ENCODE assay signal across 17 cellular contexts in the genomic region with DNA sequence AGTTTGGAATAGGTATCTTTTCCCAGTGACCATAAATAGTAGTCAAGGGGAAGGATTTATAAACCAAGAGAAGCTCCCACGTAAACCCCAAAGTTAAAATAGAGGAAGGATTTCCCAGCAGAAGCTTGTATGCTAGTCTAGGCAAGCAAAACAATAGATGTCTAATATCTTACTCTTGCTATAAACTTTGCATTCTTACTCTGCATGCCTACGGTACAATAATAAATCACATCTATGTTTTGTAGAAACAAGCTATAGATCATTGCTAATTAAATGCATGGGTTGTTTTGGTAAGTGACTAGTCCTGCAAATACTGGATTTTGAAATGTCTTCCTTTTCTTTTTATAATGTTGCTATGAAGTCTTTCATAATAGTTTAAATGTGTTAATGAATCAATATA.
DNase-seq lines count a peak whose midpoint lies in the region; ATAC-seq and TF ChIP-seq lines count a peak whose summit lies in the region.
"Had no signal": no experiment of that assay in that cellular context is flagged by ENCODE, and none has a peak within 500 bp of the region (broad histone marks: within the 10 kb centered on the region; RNA-seq: fewer than 3 reads in every experiment).

No MANE protein-coding gene starts in this region.

- CTCF ChIA-PET in MCF 10A (lab: Yijun Ruan, JAX), result interaction anchor here (0.6 to 1.1 kb wide), 3 partner anchors 12 to 195 kb away, joined by 3 read pairs; no protein-coding TSS in a partner anchor
- CTCF ChIA-PET in mammary epithelial cell (lab: Charles Lee; ENCODE audit: low non-redundant PET), result interaction anchor here (0.6 kb wide), 2 partner anchors 199 to 594 kb away, joined by 4 read pairs; no protein-coding TSS in a partner anchor

- ATAC-seq in foreskin keratinocyte (peak; percentile 68), gastroesophageal sphincter (no peak)
- ATAC-seq: HCT116 had no signal

- H3K27ac Mint-ChIP-seq in MCF 10A (ENCODE audit: low read depth, unreplicated experiment), result peak overlapping the region; percentile 67
- H3K27ac Mint-ChIP-seq: CD8-positive, alpha-beta memory T cell had no signal

- H3K79me2 ChIP-seq in mammary epithelial cell (ENCODE audit: insufficient read depth, low read length) (no peaks in the 10 kb centered on the region), smooth muscle cell (ENCODE audit: low read depth) (no peaks in the 10 kb centered on the region)

- DNase-seq in MCF 10A (ENCODE audit: unreplicated experiment), result peak; percentile 19
- no peak for DNase-seq in breast epithelium (ENCODE audit: low spot score in 2 of 2)
- peak; percentile 91 for DNase-seq in mammary epithelial cell
- peak; percentile 96 to 97 for DNase-seq in foreskin keratinocyte
- no peak for DNase-seq in smooth muscle cell (lab: John Stamatoyannopoulos, UW; ENCODE audit: unreplicated experiment)
- DNase-seq in NCI-H1417 treated with DMSO at 0.1 percent for 48 hours (lab: John Stamatoyannopoulos, UW), result no peak
- DNase-seq in ACHN, result no peak
- DNase-seq: AML-193; Caco-2; CD8-positive, alpha-beta memory T cell; DND-41; GDM1; GOT3 had no signal

- H3K36me3 ChIP-seq in breast epithelium (no peaks in the 10 kb centered on the region), mammary epithelial cell (ENCODE audit: insufficient read depth, low read length) (no peaks in the 10 kb centered on the region), smooth muscle cell (ENCODE audit: low read depth) (no peaks in the 10 kb centered on the region), gastroesophageal sphincter (no peaks in the 10 kb centered on the region)
- H3K36me3 ChIP-seq: BLaER1 had no signal

- 0% methylated on average over 2 of the region's 2 CpGs for WGBS in mammary epithelial cell (ENCODE audit: low coverage, missing lambda C conversion rate)
- 87% methylated on average over 2 of the region's 2 CpGs for WGBS in smooth muscle cell (ENCODE audit: low lambda C conversion rate)
- 82 to 83% methylated on average over 2 of the region's 2 CpGs for WGBS in gastroesophageal sphincter (ENCODE audit: low coverage in 1 of 2), 2 donors

- TF ChIP-seq POLR2A in breast epithelium (IDR thresholded peaks at IDR 0.05), result no peak
- TF ChIP-seq POLR2A in gastroesophageal sphincter (IDR thresholded peaks at IDR 0.05), result no peak

- H4K20me1 ChIP-seq in mammary epithelial cell (ENCODE audit: insufficient read depth, low read length) (no peaks in the 10 kb centered on the region), smooth muscle cell (ENCODE audit: low read depth) (no peaks in the 10 kb centered on the region)
- H4K20me1 ChIP-seq: BLaER1 had no signal

- H3K4me3 Mint-ChIP-seq in MCF 10A (ENCODE audit: unreplicated experiment), result no peak overlapping the region
- H3K4me3 Mint-ChIP-seq: CD8-positive, alpha-beta memory T cell had no signal

- no peaks in the 10 kb centered on the region for H3K9me3 Mint-ChIP-seq in MCF 10A (ENCODE audit: unreplicated experiment)

- POLR2A ChIA-PET in MCF 10A (lab: Yijun Ruan, JAX), result interaction anchor here (0.9 to 2.7 kb wide), 8 partner anchors 10 to 535 kb away, joined by 3 to 18 read pairs (median 5); no protein-coding TSS in a partner anchor

- H3K9me3 ChIP-seq in breast epithelium (no peaks in the 10 kb centered on the region), mammary epithelial cell (replicated peaks; ENCODE audit: insufficient read depth, low read length) (peaks cover 2% of the 10 kb centered on the region), smooth muscle cell (replicated peaks; ENCODE audit: low read depth) (no peaks in the 10 kb centered on the region), gastroesophageal sphincter (no peaks in the 10 kb centered on the region)
- H3K9me3 ChIP-seq: BLaER1, Caco-2 had no signal

- H3K4me2 ChIP-seq in mammary epithelial cell (ENCODE audit: insufficient read depth, low read depth, low read length) (peak overlapping the region; percentile 59), smooth muscle cell (no peak overlapping the region)
- H3K4me2 ChIP-seq: BLaER1 had no signal

- H2AFZ ChIP-seq in mammary epithelial cell (ENCODE audit: low read depth, low read length) (no peak overlapping the region), smooth muscle cell (ENCODE audit: low read depth) (no peak overlapping the region)

- no peak for TF ChIP-seq CTCF in MCF 10A (IDR thresholded peaks at IDR 0.05; ENCODE audit: unreplicated experiment)
- no peak for TF ChIP-seq CTCF in breast epithelium (IDR thresholded peaks at IDR 0.05)
- TF ChIP-seq CTCF in mammary epithelial cell (conservative IDR thresholded peaks at IDR 0.05 in 1 of 2, IDR thresholded peaks at IDR 0.05 in 1 of 2; ENCODE audit: extremely low read depth in 1 of 2, insufficient read depth in 1 of 2, low read depth in 1 of 2, low read length in 2 of 2), result no peak
- no peak for TF ChIP-seq CTCF in foreskin keratinocyte (conservative IDR thresholded peaks at IDR 0.05)
- TF ChIP-seq CTCF in smooth muscle cell (IDR thresholded peaks at IDR 0.05; ENCODE audit: borderline replicate concordance, insufficient read depth, poor library complexity, severe bottlenecking), result no peak
- no peak for TF ChIP-seq CTCF in gastroesophageal sphincter (IDR thresholded peaks at IDR 0.05)

- no peaks in the 10 kb centered on the region for H3K4me1 ChIP-seq in breast epithelium
- peaks cover 54% of the 10 kb centered on the region for H3K4me1 ChIP-seq in mammary epithelial cell (ENCODE audit: insufficient read depth, low read length)
- peaks cover 49% of the 10 kb centered on the region for H3K4me1 ChIP-seq in foreskin keratinocyte
- H3K4me1 ChIP-seq in smooth muscle cell (ENCODE audit: low read depth), result peaks cover 9% of the 10 kb centered on the region
- H3K4me1 ChIP-seq in gastroesophageal sphincter, result no peaks in the 10 kb centered on the region
- H3K4me1 ChIP-seq: BLaER1, Caco-2 had no signal

- BruUV-seq in MCF 10A (replicated peaks; lab: Mats Ljungman, UMichigan) (no TSS peak), mammary epithelial cell (replicated peaks; lab: Mats Ljungman, UMichigan) (no TSS peak)

- H3K4me1 Mint-ChIP-seq in MCF 10A (ENCODE audit: insufficient read depth, unreplicated experiment), result peaks cover 12% of the 10 kb centered on the region
- H3K4me1 Mint-ChIP-seq: CD8-positive, alpha-beta memory T cell had no signal

- H3K27me3 ChIP-seq in breast epithelium (no peaks in the 10 kb centered on the region), mammary epithelial cell (ENCODE audit: insufficient read depth, low read length) (no peaks in the 10 kb centered on the region), foreskin keratinocyte (no peaks in the 10 kb centered on the region), smooth muscle cell (ENCODE audit: low read depth) (no peaks in the 10 kb centered on the region), gastroesophageal sphincter (no peaks in the 10 kb centered on the region)
- H3K27me3 ChIP-seq: BLaER1 had no signal

- H3K9ac ChIP-seq in mammary epithelial cell (ENCODE audit: insufficient read depth, low read length), result peak overlapping the region; percentile 95
- H3K9ac ChIP-seq in smooth muscle cell (ENCODE audit: low read depth), result no peak overlapping the region
- H3K9ac ChIP-seq: BLaER1 had no signal

- H3F3A ChIP-seq in smooth muscle cell (ENCODE audit: low read depth), result peaks cover 4% of the 10 kb centered on the region

- TF ChIP-seq EP300 in gastroesophageal sphincter (IDR thresholded peaks at IDR 0.05), result no peak

- no peaks in the 10 kb centered on the region for H3K36me3 Mint-ChIP-seq in MCF 10A (ENCODE audit: insufficient read depth, unreplicated experiment)
- H3K36me3 Mint-ChIP-seq: CD8-positive, alpha-beta memory T cell had no signal

- intact Hi-C loops in MCF 10A (cut with micrococcal nuclease), result no loop called here
- intact Hi-C loops in breast epithelium (cut with DNase I; ENCODE audit: low total_unique reads), result no loop called here
- intact Hi-C loops in mammary epithelial cell (cut with micrococcal nuclease), result loop anchor here (1.0 to 10.0 kb wide), 7 partner anchors 10 to 413 kb away; no protein-coding TSS in a partner anchor

- in situ Hi-C loops in mammary epithelial cell (cut with MboI; ENCODE audit: low sequenced_read_pairs in 2 of 2), result loop anchor here in 1 of 2 donors (10.0 kb wide), 1 partner anchor 577 kb away; no protein-coding TSS in a partner anchor
- in situ Hi-C loops in ACHN (cut with HindIII; ENCODE audit: low pct_ligation_motif_present, low pct_unique_long_range_greater_than_20kb, low sequenced_read_pairs), result no loop called here

- H3K27ac ChIP-seq in breast epithelium, result no peak overlapping the region
- peak overlapping the region; percentile 100 for H3K27ac ChIP-seq in mammary epithelial cell (ENCODE audit: insufficient read depth, low read depth, low read length)
- peak overlapping the region; percentile 100 for H3K27ac ChIP-seq in foreskin keratinocyte
- H3K27ac ChIP-seq in smooth muscle cell (ENCODE audit: low read depth), result peak overlapping the region; percentile 60
- no peak overlapping the region for H3K27ac ChIP-seq in gastroesophageal sphincter
- H3K27ac ChIP-seq: 22Rv1, BLaER1 had no signal

- H3K27me3 Mint-ChIP-seq in MCF 10A (ENCODE audit: insufficient read depth, unreplicated experiment), result no peaks in the 10 kb centered on the region
- H3K27me3 Mint-ChIP-seq: CD8-positive, alpha-beta memory T cell had no signal

- H3K4me3 ChIP-seq in breast epithelium (no peak overlapping the region), mammary epithelial cell (replicated peaks in 1 of 3; ENCODE audit: insufficient read depth in 1 of 3, low read depth in 2 of 3, low read length in 3 of 3) (no peak overlapping the region), smooth muscle cell (no peak overlapping the region), gastroesophageal sphincter (no peak overlapping the region)
- H3K4me3 ChIP-seq: BLaER1 had no signal

- dilution Hi-C loops in mammary epithelial cell (cut with HindIII; ENCODE audit: low sequenced_read_pairs), result no loop called here

Comparison
In these comparisons a context has a peak if more than half of its experiments do, and no peak if none do; other contexts are left out.
1. DNase-seq: peak in MCF 10A (single experiment), mammary epithelial cell (single experiment) and foreskin keratinocyte (2 of 2); none in breast epithelium (0 of 2), smooth muscle cell (single experiment), NCI-H1417 treated with DMSO at 0.1 percent for 48 hours (single experiment) and ACHN (single experiment).
2. H3K27ac ChIP-seq: peak in mammary epithelial cell (single experiment), foreskin keratinocyte (single experiment) and smooth muscle cell (single experiment); none in breast epithelium (0 of 2) and gastroesophageal sphincter (0 of 4).